In genomic region chrX:42485621-42486020, GRCh38 we compare ENCODE assay signal across 11 cellular contexts.
"Had no signal": no experiment of that assay in that cellular context is flagged by ENCODE, and none has a peak within 500 bp of the region (broad histone marks: within the 10 kb centered on the region; RNA-seq: fewer than 3 reads in every experiment).

No MANE protein-coding gene starts in this region.

- H3K4me1 ChIP-seq: sigmoid colon, transverse colon had no signal

- DNase-seq: activated CD4-positive, alpha-beta T cell treated with anti-CD3 and anti-CD28 coated beads, Interleukin-2, amount 10 ng/mL, durations not matched to agents 24 days and 14 days; amygdala; effector CD8-positive, alpha-beta T cell; hippocampal formation; sigmoid colon; stimulated activated CD4-positive, alpha-beta T cell treated with anti-CD3 and anti-CD28 coated beads, Interleukin-12 subunit alpha, Interleukin-12 subunit beta, amount 100 ng/mL, for 4 hours; stimulated activated naive CD4-positive, alpha-beta T cell; transverse colon had no signal

- H3K4me3 ChIP-seq: coronary artery, sigmoid colon, transverse colon had no signal

- H3K36me3 ChIP-seq: sigmoid colon, transverse colon had no signal

- H3K27ac ChIP-seq: coronary artery, sigmoid colon, transverse colon had no signal

- H3K9me3 ChIP-seq: sigmoid colon, transverse colon had no signal

- ATAC-seq: activated naive CD4-positive, alpha-beta T cell treated with anti-CD3 and anti-CD28 coated beads, Interleukin-2, amount 50 U/mL, for 72 hours; WTC11 had no signal

- H3K27me3 ChIP-seq: sigmoid colon, transverse colon had no signal
